In the genomic region with DNA sequence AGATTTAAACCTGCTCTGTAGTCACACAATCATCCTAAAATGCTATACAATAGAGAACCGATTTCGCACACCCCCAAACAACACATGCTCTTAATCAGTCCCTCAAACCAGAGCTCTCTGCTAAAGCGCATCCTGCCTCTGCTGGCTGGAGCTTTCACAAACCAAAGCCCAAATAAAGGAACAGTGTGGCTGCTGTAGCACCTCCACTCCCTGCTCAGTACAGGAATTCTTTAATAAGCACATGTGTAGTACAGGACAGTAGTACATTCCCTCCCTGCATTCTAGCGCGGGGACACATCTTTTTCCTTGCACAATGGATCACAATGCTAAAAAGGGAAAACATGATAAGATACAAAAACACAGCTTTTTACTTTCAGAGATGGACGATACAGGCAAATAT, we compare ENCODE assay signal across 10 cellular contexts.
DNase-seq lines count a peak whose midpoint lies in the region; ATAC-seq lines count a peak whose summit lies in the region.
"Had no signal": no experiment of that assay in that cellular context is flagged by ENCODE, and none has a peak within 500 bp of the region (broad histone marks: within the 10 kb centered on the region; RNA-seq: fewer than 3 reads in every experiment).

No MANE protein-coding gene starts in this region.

- no peaks in the 10 kb centered on the region for H3K27me3 ChIP-seq in adipocyte (replicated peaks; ENCODE audit: control insufficient read depth, insufficient read depth, low read length)
- no peaks in the 10 kb centered on the region for H3K27me3 ChIP-seq in rectal smooth muscle tissue (ENCODE audit: control insufficient read depth, insufficient read depth, low read length)
- no peaks in the 10 kb centered on the region for H3K27me3 ChIP-seq in Karpas-422 (ENCODE audit: low read length)

- H3K4me3 ChIP-seq in adipocyte (ENCODE audit: low read length) (peak overlapping the region; percentile 74), rectal smooth muscle tissue (ENCODE audit: low read length) (peak overlapping the region; percentile 8), Karpas-422 (ENCODE audit: low read length) (no peak overlapping the region)
- H3K4me3 ChIP-seq: K562 had no signal

- no peaks in the 10 kb centered on the region for H4K20me1 ChIP-seq in Karpas-422 (ENCODE audit: insufficient read depth, low read depth, low read length)

- no peaks in the 10 kb centered on the region for H3K36me3 ChIP-seq in ES-I3 (ENCODE audit: insufficient read depth, low read length)
- no peaks in the 10 kb centered on the region for H3K36me3 ChIP-seq in adipocyte (ENCODE audit: control insufficient read depth, insufficient read depth, low read length, severe bottlenecking)
- no peaks in the 10 kb centered on the region for H3K36me3 ChIP-seq in rectal smooth muscle tissue (ENCODE audit: control insufficient read depth, insufficient read depth, low read length)
- no peaks in the 10 kb centered on the region for H3K36me3 ChIP-seq in Karpas-422 (ENCODE audit: insufficient read depth, low read length)

- H3K27ac ChIP-seq in rectal smooth muscle tissue (ENCODE audit: low read depth, low read length): no peak overlapping the region
- H3K27ac ChIP-seq in Karpas-422 (ENCODE audit: low read length): no peak overlapping the region

- H3K9me3 ChIP-seq in ES-I3 (ENCODE audit: control insufficient read depth, insufficient read depth, low read length) (no peaks in the 10 kb centered on the region), adipocyte (ENCODE audit: control insufficient read depth, low read length) (no peaks in the 10 kb centered on the region), Karpas-422 (ENCODE audit: low read length) (no peaks in the 10 kb centered on the region)

- H3K4me1 ChIP-seq in ES-I3 (ENCODE audit: insufficient read depth, low read length) (peaks cover 9% of the 10 kb centered on the region; the same call in 1 of the 2 replicates), adipocyte (ENCODE audit: control insufficient read depth, insufficient read depth, low read length) (peaks cover 17% of the 10 kb centered on the region), rectal smooth muscle tissue (ENCODE audit: control insufficient read depth, insufficient read depth, low read length) (peaks cover 6% of the 10 kb centered on the region), Karpas-422 (ENCODE audit: low read length) (no peaks in the 10 kb centered on the region)

- no peak overlapping the region; the same call in 1 of the 2 replicates for H2AFZ ChIP-seq in Karpas-422 (ENCODE audit: low read length)

- H3K79me2 ChIP-seq in Karpas-422 (ENCODE audit: low read length): no peaks in the 10 kb centered on the region

- H3K9me2 ChIP-seq in Karpas-422 (replicated peaks; ENCODE audit: insufficient read depth, low read length): no peaks in the 10 kb centered on the region

- peak; percentile 85 for ATAC-seq in left ventricle myocardium superior
- ATAC-seq: K562 had no signal

- no peak overlapping the region for H3K4me2 ChIP-seq in Karpas-422 (ENCODE audit: low read depth, low read length, poor library complexity, severe bottlenecking)

- H3K9ac ChIP-seq in ES-I3 (ENCODE audit: low read depth, low read length) (peak overlapping the region; percentile 58; the same call in 1 of the 2 replicates), adipocyte (ENCODE audit: low read length) (no peak overlapping the region), rectal smooth muscle tissue (ENCODE audit: low read length) (no peak overlapping the region), Karpas-422 (ENCODE audit: low read length) (no peak overlapping the region)

- intact Hi-C loops in left ventricle myocardium superior (cut with micrococcal nuclease): no loop called here

- DNase-seq in adipocyte (ENCODE audit: low read depth) (peak; percentile 34), left ventricle myocardium superior (no peak), DMS153 (lab: John Stamatoyannopoulos, UW) (no peak), Karpas-422 (no peak), T-helper 2 cell (no peak), NOMO-1 treated with DMSO at 0.1 percent for 48 hours (lab: John Stamatoyannopoulos, UW; ENCODE audit: unreplicated experiment) (no peak)
- DNase-seq: NCI-H510A treated with DMSO at 0.1 percent for 48 hours had no signal
